ENCODE assay signal across 13 cellular contexts in genomic region chrX:27444093-27444908, GRCh38. TPM values are rescaled to one million over a fixed set of nuclear protein-coding genes. Genes with fewer than 3 reads are reported as not detected.
A peak's percentile ranks its signal among the peaks of the same experiment; 100 is the strongest.
DNase-seq lines count a peak whose midpoint lies in the region; ATAC-seq and TF ChIP-seq lines count a peak whose summit lies in the region.
"Had no signal": no experiment of that assay in that cellular context is flagged by ENCODE, and none has a peak within 500 bp of the region (broad histone marks: within the 10 kb centered on the region; RNA-seq: fewer than 3 reads in every experiment).

No MANE protein-coding gene starts in this region.

- H3K27ac ChIP-seq in CD4-positive, alpha-beta memory T cell (ENCODE audit: low read depth, low read length): no peak overlapping the region

- no peak overlapping the region for H3K4me3 Mint-ChIP-seq in activated T-cell treated with anti-CD3 and anti-CD28 coated beads, Interleukin-2, amount 50 U/mL, for 72 hours
- H3K4me3 Mint-ChIP-seq in progenitor cell of endocrine pancreas (ENCODE audit: low read depth): no peak overlapping the region
- H3K4me3 Mint-ChIP-seq in CD4-positive, alpha-beta memory T cell: peak overlapping the region in 2 of 8 donors; percentile 47 to 56
- H3K4me3 Mint-ChIP-seq: dendritic cell treated with granulocyte-macrophage colony-stimulating factor and Interleukin-4, amounts not matched to agents 40 ng/mL and 50 ng/mL, for 4 days had no signal

- no peaks in the 10 kb centered on the region for H3K36me3 ChIP-seq in CD4-positive, alpha-beta memory T cell (ENCODE audit: insufficient read depth, low read length)

- no peak for TF ChIP-seq CTCF in progenitor cell of endocrine pancreas (IDR thresholded peaks at IDR 0.05; ENCODE audit: unreplicated experiment)

- peaks cover 0 to 10% of the 10 kb centered on the region in 2 donors for H3K36me3 Mint-ChIP-seq in activated T-cell treated with anti-CD3 and anti-CD28 coated beads, Interleukin-2, amount 50 U/mL, for 72 hours (ENCODE audit: insufficient read depth in 2 of 2)
- no peaks in the 10 kb centered on the region for H3K36me3 Mint-ChIP-seq in progenitor cell of endocrine pancreas (ENCODE audit: insufficient read depth)
- no peaks in the 10 kb centered on the region for H3K36me3 Mint-ChIP-seq in CD4-positive, alpha-beta memory T cell

- CTCF ChIA-PET in CD4-positive, alpha-beta memory T cell (lab: Charles Lee; ENCODE audit: partially characterized antibody): no interaction called here

- H3K4me1 ChIP-seq in CD4-positive, alpha-beta memory T cell (ENCODE audit: insufficient read depth, low read length): no peaks in the 10 kb centered on the region

- DNase-seq in activated T-cell treated with anti-CD3 and anti-CD28 coated beads, Interleukin-2, amount 50 U/mL, for 72 hours: peak; percentile 1 to 4
- DNase-seq in activated T-cell treated with anti-CD3 and anti-CD28 coated beads, Interleukin-2, amount 50 U/mL, for 1 hour: no peak
- peak; percentile 25 for DNase-seq in H4 (ENCODE audit: low spot score)
- peak; percentile 8 for DNase-seq in RPMI7951 (ENCODE audit: low read depth)
- DNase-seq in progenitor cell of endocrine pancreas (ENCODE audit: low spot score, unreplicated experiment): no peak
- DNase-seq in CD4-positive, alpha-beta memory T cell: no peak
- no peak for DNase-seq in stimulated activated CD4-positive, alpha-beta T cell treated with anti-CD3 and anti-CD28 coated beads, Interleukin-1b, Interleukin-23, amount 100 ng/mL, for 48 hours
- DNase-seq in left cardiac atrium: no peak
- DNase-seq: midbrain, NCI-H1417, NCI-H69, posterior cingulate gyrus had no signal

- intact Hi-C loops in CD4-positive, alpha-beta memory T cell (cut with micrococcal nuclease): no loop called here
- intact Hi-C loops in left cardiac atrium (cut with DNase I): no loop called here

- no peak overlapping the region for H3K27ac Mint-ChIP-seq in activated T-cell treated with anti-CD3 and anti-CD28 coated beads, Interleukin-2, amount 50 U/mL, for 72 hours
- peak overlapping the region; percentile 38 for H3K27ac Mint-ChIP-seq in progenitor cell of endocrine pancreas
- no peak overlapping the region for H3K27ac Mint-ChIP-seq in CD4-positive, alpha-beta memory T cell
- H3K27ac Mint-ChIP-seq: dendritic cell treated with granulocyte-macrophage colony-stimulating factor and Interleukin-4, amounts not matched to agents 40 ng/mL and 50 ng/mL, for 4 days had no signal

- peaks cover 0 to 1% of the 10 kb centered on the region in 2 donors for H3K9me3 Mint-ChIP-seq in activated T-cell treated with anti-CD3 and anti-CD28 coated beads, Interleukin-2, amount 50 U/mL, for 72 hours
- H3K9me3 Mint-ChIP-seq in progenitor cell of endocrine pancreas (ENCODE audit: low read depth): peaks cover 22% of the 10 kb centered on the region
- peaks cover 0 to 5% (median 0%) of the 10 kb centered on the region in 8 donors for H3K9me3 Mint-ChIP-seq in CD4-positive, alpha-beta memory T cell

- H3K27me3 ChIP-seq in CD4-positive, alpha-beta memory T cell (ENCODE audit: insufficient read depth, low read length): no peaks in the 10 kb centered on the region

- no peak overlapping the region for H3K4me3 ChIP-seq in CD4-positive, alpha-beta memory T cell (ENCODE audit: low read length in 2 of 2)

- peaks cover 16% of the 10 kb centered on the region for H3K4me1 Mint-ChIP-seq in activated T-cell treated with anti-CD3 and anti-CD28 coated beads, Interleukin-2, amount 50 U/mL, for 72 hours (ENCODE audit: low read depth)
- peaks cover 8% of the 10 kb centered on the region for H3K4me1 Mint-ChIP-seq in progenitor cell of endocrine pancreas (ENCODE audit: low read depth)
- peaks cover 0 to 13% (median 2%) of the 10 kb centered on the region in 4 donors for H3K4me1 Mint-ChIP-seq in CD4-positive, alpha-beta memory T cell

- ATAC-seq in activated T-cell treated with anti-CD3 and anti-CD28 coated beads, Interleukin-2, amount 50 U/mL, for 72 hours (replicated peaks in 1 of 2): peak; percentile 60 to 88
- no peak for ATAC-seq in left cardiac atrium

- no peaks in the 10 kb centered on the region for H3K27me3 Mint-ChIP-seq in activated T-cell treated with anti-CD3 and anti-CD28 coated beads, Interleukin-2, amount 50 U/mL, for 72 hours (ENCODE audit: low read depth)
- H3K27me3 Mint-ChIP-seq in progenitor cell of endocrine pancreas: no peaks in the 10 kb centered on the region
- H3K27me3 Mint-ChIP-seq in CD4-positive, alpha-beta memory T cell: no peaks in the 10 kb centered on the region
- H3K27me3 Mint-ChIP-seq: dendritic cell treated with granulocyte-macrophage colony-stimulating factor and Interleukin-4, amounts not matched to agents 40 ng/mL and 50 ng/mL, for 4 days had no signal

- H3K9me3 ChIP-seq in CD4-positive, alpha-beta memory T cell (ENCODE audit: control insufficient read depth in 1 of 2, low read length in 2 of 2): no peaks in the 10 kb centered on the region

- POLR2A ChIA-PET in CD4-positive, alpha-beta memory T cell (lab: Charles Lee; ENCODE audit: partially characterized antibody): no interaction called here

RNA-seq across cellular contexts. Expression of gene PPP4R3C, which starts 18.8 kb away (rescaled TPM):
- total RNA-seq in activated T-cell treated with anti-CD3 and anti-CD28 coated beads, Interleukin-2, amount 50 U/mL, for 72 hours: not detected
- total RNA-seq in H4 (2014; rRNA removed; shearing (Covaris generic)): 0.04 and 0.06 TPM in 2 replicates
- total RNA-seq in RPMI7951 (2014; rRNA removed; shearing (Covaris generic)): 0.10 TPM in 1 of 2 replicates, not detected in the other
- not detected in 2 replicates for total RNA-seq in progenitor cell of endocrine pancreas
- not detected for total RNA-seq in CD4-positive, alpha-beta memory T cell
- polyA plus RNA-seq in CD4-positive, alpha-beta memory T cell: not detected
- not detected for total RNA-seq in left cardiac atrium

Comparison
In these comparisons a context has a peak if more than half of its experiments do, and no peak if none do; other contexts are left out.
1. DNase-seq: peak in activated T-cell treated with anti-CD3 and anti-CD28 coated beads, Interleukin-2, amount 50 U/mL, for 72 hours (2 of 2), H4 (single experiment) and RPMI7951 (single experiment); none in activated T-cell treated with anti-CD3 and anti-CD28 coated beads, Interleukin-2, amount 50 U/mL, for 1 hour (single experiment), progenitor cell of endocrine pancreas (single experiment), CD4-positive, alpha-beta memory T cell (0 of 5), stimulated activated CD4-positive, alpha-beta T cell treated with anti-CD3 and anti-CD28 coated beads, Interleukin-1b, Interleukin-23, amount 100 ng/mL, for 48 hours (single experiment) and left cardiac atrium (single experiment).
2. ATAC-seq: peak in activated T-cell treated with anti-CD3 and anti-CD28 coated beads, Interleukin-2, amount 50 U/mL, for 72 hours (2 of 2); none in left cardiac atrium (0 of 2).